Comparison of ENCODE assay signal across 8 cellular contexts in genomic region chr4:184310171-184310567, GRCh38.
A peak's percentile ranks its signal among the peaks of the same experiment; 100 is the strongest.
DNase-seq lines count a peak whose midpoint lies in the region; ATAC-seq and TF ChIP-seq lines count a peak whose summit lies in the region.

No MANE protein-coding gene starts in this region.

- peak; percentile 15 for DNase-seq in NOMO-1 treated with DMSO at 0.1 percent for 48 hours (lab: John Stamatoyannopoulos, UW; ENCODE audit: unreplicated experiment)
- no peak for DNase-seq in NOMO-1 (lab: John Stamatoyannopoulos, UW; ENCODE audit: unreplicated experiment in 2 of 2)
- DNase-seq in SK-MEL-5 (ENCODE audit: low read depth, low spot score): peak; percentile 47
- peak; percentile 87 for DNase-seq in spleen
- no peak for DNase-seq in amniotic stem cell (lab: John Stamatoyannopoulos, UW)
- no peak for DNase-seq in NCI-H446 treated with DMSO at 0.1 percent for 48 hours (lab: John Stamatoyannopoulos, UW)

- H3K4me1 ChIP-seq in duodenal mucosa (ENCODE audit: control insufficient read depth in 1 of 2, insufficient read depth in 2 of 2, low read length in 2 of 2): peaks cover 23 to 41% of the 10 kb centered on the region in 2 donors
- H3K4me1 ChIP-seq in spleen: peaks cover 0 to 56% (median 35%) of the 10 kb centered on the region in 6 donors

- intact Hi-C loops in spleen (cut with DNase I; ENCODE audit: low total_unique reads): no loop called here

- TF ChIP-seq CTCF in spleen (IDR thresholded peaks at IDR 0.05 in 8 of 11, conservative IDR thresholded peaks at IDR 0.05 in 3 of 11): peak; percentile 16 to 71 (median 59)

- H3K27ac ChIP-seq in duodenal mucosa (ENCODE audit: low read depth, low read length): no peak overlapping the region
- peak overlapping the region in 4 of 8 donors; percentile 16 to 65 (median 51) for H3K27ac ChIP-seq in spleen

- in situ Hi-C loops in SK-MEL-5 (cut with HindIII; ENCODE audit: low pct_unique_long_range_greater_than_20kb, low sequenced_read_pairs): no loop called here

- no peak for TF ChIP-seq POLR2A in spleen (IDR thresholded peaks at IDR 0.05)

- H3K9me3 ChIP-seq in duodenal mucosa (ENCODE audit: control insufficient read depth in 1 of 2, low read length in 2 of 2) (peaks cover 0 to under 1% of the 10 kb centered on the region in 2 donors), spleen (peaks cover 0 to under 1% (median 0%) of the 10 kb centered on the region in 8 donors)

- H3K36me3 ChIP-seq in duodenal mucosa (ENCODE audit: control insufficient read depth in 1 of 2, insufficient read depth in 2 of 2, low read length in 2 of 2): no peaks in the 10 kb centered on the region
- H3K36me3 ChIP-seq in spleen: no peaks in the 10 kb centered on the region

- no peak for ATAC-seq in GM21367 (IDR thresholded peaks at IDR 0.05; ENCODE audit: unreplicated experiment)

- WGBS in spleen, 5 donors: 45 to 66% (median 51%) methylated on average over 10 of the region's 10 CpGs

- H3K27me3 ChIP-seq in duodenal mucosa (ENCODE audit: control insufficient read depth in 1 of 2, insufficient read depth in 2 of 2, low read length in 2 of 2): no peaks in the 10 kb centered on the region
- no peaks in the 10 kb centered on the region for H3K27me3 ChIP-seq in spleen (replicated peaks in 1 of 7)

- peak overlapping the region; percentile 3 to 15 for H3K9ac ChIP-seq in duodenal mucosa (ENCODE audit: low read depth in 1 of 2, low read length in 2 of 2)

- H3K4me3 ChIP-seq in duodenal mucosa (ENCODE audit: low read depth in 1 of 2, low read length in 2 of 2) (no peak overlapping the region), spleen (no peak overlapping the region)

Comparison
In these comparisons a context has a peak if more than half of its experiments do, and no peak if none do; other contexts are left out.
1. DNase-seq: peak in NOMO-1 treated with DMSO at 0.1 percent for 48 hours (single experiment), SK-MEL-5 (single experiment) and spleen (single experiment); none in NOMO-1 (0 of 2), amniotic stem cell (single experiment) and NCI-H446 treated with DMSO at 0.1 percent for 48 hours (single experiment).